In the genomic region with DNA sequence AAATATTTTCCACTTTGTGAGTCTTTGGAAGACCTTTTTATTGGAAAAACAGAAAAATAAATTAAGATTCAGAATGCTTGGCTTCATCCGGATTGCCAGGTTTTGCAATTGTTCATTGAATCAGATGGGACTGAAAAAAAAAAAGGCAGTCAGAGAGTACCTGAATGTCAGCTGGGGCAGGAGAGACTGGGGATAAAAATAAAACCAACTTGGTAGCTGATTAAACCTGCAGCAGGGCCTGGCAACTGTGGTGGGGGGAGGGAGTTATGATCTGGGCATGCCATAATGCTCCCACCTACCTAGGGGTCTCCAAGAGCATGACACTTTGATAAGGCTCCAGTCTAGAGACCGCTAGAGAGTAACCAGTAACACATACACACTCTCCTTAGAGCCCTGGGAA, we compare ENCODE assay signal across 9 cellular contexts.
"Had no signal": no experiment of that assay in that cellular context is flagged by ENCODE, and none has a peak within 500 bp of the region (broad histone marks: within the 10 kb centered on the region; RNA-seq: fewer than 3 reads in every experiment).

No MANE protein-coding gene starts in this region.

- DNase-seq: GM23248, GOT3, H7, HFFc6 had no signal

- H3K27ac Mint-ChIP-seq: HFFc6, IgD-negative memory B cell had no signal

- H3K4me3 ChIP-seq: GM23248, HAP-1 had no signal

- H3K27ac ChIP-seq: GM23248, HL-60 had no signal

- ATAC-seq: HCT116, HepG2 had no signal

- H3K9me3 ChIP-seq: HAP-1 had no signal

- H3K4me1 ChIP-seq: HAP-1 had no signal

- H3K36me3 Mint-ChIP-seq: IgD-negative memory B cell had no signal

- H3K27me3 Mint-ChIP-seq: IgD-negative memory B cell had no signal

- H3K36me3 ChIP-seq: HAP-1 had no signal

- H3K4me3 Mint-ChIP-seq: HFFc6, IgD-negative memory B cell had no signal
